15 cellular contexts compared by ENCODE assay signal in the genomic region with DNA sequence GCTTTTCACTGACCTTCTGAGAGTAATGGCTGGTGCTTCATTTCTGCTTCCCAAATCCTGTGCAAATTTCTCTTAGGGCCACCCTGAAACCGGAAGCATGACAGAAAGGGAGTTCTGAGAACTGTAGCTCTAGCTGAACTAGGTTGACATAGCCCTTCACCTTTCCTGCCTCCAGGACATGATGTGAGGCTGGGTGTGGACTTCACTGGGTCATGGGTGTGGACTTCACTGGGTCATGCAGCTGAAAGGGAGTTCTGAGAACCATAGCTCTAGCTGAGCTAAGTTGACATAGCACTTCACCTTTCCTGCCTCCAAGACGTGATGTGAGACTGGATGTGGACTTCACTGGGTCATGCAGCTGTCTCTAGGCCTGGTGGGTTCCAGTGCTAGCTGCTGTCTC.
"Had no signal": no experiment of that assay in that cellular context is flagged by ENCODE, and none has a peak within 500 bp of the region (broad histone marks: within the 10 kb centered on the region; RNA-seq: fewer than 3 reads in every experiment).

No MANE protein-coding gene starts in this region.

- H3K4me3 ChIP-seq: colonic mucosa, heart left ventricle, ovary, uterus had no signal

- H3K36me3 ChIP-seq: colonic mucosa, heart left ventricle, ovary, uterus had no signal

- H3K4me1 ChIP-seq: colonic mucosa, heart left ventricle, uterus had no signal

- DNase-seq: colonic mucosa; dermis blood vessel endothelial cell; heart left ventricle; hippocampal formation; natural killer cell; nucleus accumbens; ovary; right cardiac atrium; small intestine; stimulated activated CD4-positive, alpha-beta T cell treated with anti-CD3 and anti-CD28 coated beads, Interleukin-12 subunit alpha, Interleukin-12 subunit beta, amount 100 ng/mL, for 4 hours; stimulated activated CD4-positive, alpha-beta T cell treated with anti-CD3 and anti-CD28 coated beads, Interleukin-2, amount 100 ng/mL, for 48 hours; stimulated activated naive CD4-positive, alpha-beta T cell treated with Interleukin-2 at 50 U/mL for 16 hours; uterus had no signal

- H3K4me3 Mint-ChIP-seq: natural killer cell, neural crest cell, type B pancreatic cell had no signal

- H3K4me1 Mint-ChIP-seq: natural killer cell, neural crest cell had no signal

- H3K27ac ChIP-seq: colonic mucosa, heart left ventricle, ovary, uterus had no signal

- ATAC-seq: heart left ventricle, natural killer cell, right cardiac atrium had no signal

- H3K9me3 Mint-ChIP-seq: natural killer cell, neural crest cell, type B pancreatic cell had no signal

- H3K36me3 Mint-ChIP-seq: natural killer cell, type B pancreatic cell had no signal

- H3K27ac Mint-ChIP-seq: natural killer cell, type B pancreatic cell had no signal

- H3K9me3 ChIP-seq: colonic mucosa, heart left ventricle, ovary, uterus had no signal

- H3K27me3 ChIP-seq: colonic mucosa, ovary, uterus had no signal
